17 cellular contexts compared by ENCODE assay signal in genomic region chr12:58395056-58395455, GRCh38.
A peak's percentile ranks its signal among the peaks of the same experiment; 100 is the strongest.
DNase-seq lines count a peak whose midpoint lies in the region; ATAC-seq and TF ChIP-seq lines count a peak whose summit lies in the region.
"Had no signal": no experiment of that assay in that cellular context is flagged by ENCODE, and none has a peak within 500 bp of the region (broad histone marks: within the 10 kb centered on the region; RNA-seq: fewer than 3 reads in every experiment).

No MANE protein-coding gene starts in this region.

- no peak for ATAC-seq in IMR-90 (ENCODE audit: low read depth)

- H3K27ac ChIP-seq in IMR-90 (ENCODE audit: insufficient read depth, low read length) (no peak overlapping the region), PC-9 (no peak overlapping the region), mesenchymal stem cell (ENCODE audit: low read length, poor library complexity, severe bottlenecking) (no peak overlapping the region), brain microvascular endothelial cell (no peak overlapping the region), left ventricle myocardium inferior (replicated peaks) (no peak overlapping the region)
- H3K27ac ChIP-seq: GM23248 had no signal

- H2BK20ac ChIP-seq in IMR-90 (ENCODE audit: low read depth, low read length) = no peak overlapping the region

- H3K36me3 ChIP-seq in IMR-90 (ENCODE audit: control insufficient read depth, insufficient read depth, low read length) (no peaks in the 10 kb centered on the region), PC-9 (ENCODE audit: low read depth) (no peaks in the 10 kb centered on the region), mesenchymal stem cell (ENCODE audit: control insufficient read depth in 1 of 2, insufficient read depth in 2 of 2, low read depth in 1 of 2, low read length in 2 of 2) (no peaks in the 10 kb centered on the region), brain microvascular endothelial cell (replicated peaks) (no peaks in the 10 kb centered on the region), left ventricle myocardium inferior (no peaks in the 10 kb centered on the region)
- H3K36me3 ChIP-seq: BE2C, HAP-1 had no signal

- no peaks in the 10 kb centered on the region for H3K79me2 ChIP-seq in PC-9 (ENCODE audit: low read depth)

- DNase-seq in IMR-90 = no peak
- no peak for DNase-seq in PC-9
- DNase-seq in astrocyte of the hippocampus (ENCODE audit: low read depth, low spot score) = peak; percentile 39
- no peak for DNase-seq in mesenchymal stem cell
- DNase-seq in brain microvascular endothelial cell = no peak
- no peak for DNase-seq in left ventricle myocardium inferior
- DNase-seq in occipital lobe (lab: John Stamatoyannopoulos, UW) = no peak
- DNase-seq: BE2C; C1 segment of cervical spinal cord; CD4-positive, CD25-positive, alpha-beta regulatory T cell; CD8-positive, alpha-beta memory T cell; COR-L47; DMS 273 treated with DMSO at 0.1 percent for 48 hours; DMS79; GDM1 had no signal

- no CpG with 5 or more reads among the region's 3 CpGs for WGBS in IMR-90 (ENCODE audit: extremely low coverage in 2 of 2, insufficient read length in 1 of 2), 2 experiments
- WGBS in mesenchymal stem cell = 90% methylated on average over 3 of the region's 3 CpGs

- H2BK5ac ChIP-seq in IMR-90 (ENCODE audit: low read depth, low read length, poor library complexity, severe bottlenecking) (no peak overlapping the region), mesenchymal stem cell (ENCODE audit: low read depth, low read length, poor library complexity, severe bottlenecking) (no peak overlapping the region)

- in situ Hi-C loops in IMR-90 (cut with MboI; ENCODE audit: low sequenced_read_pairs) = no loop called here
- in situ Hi-C loops in brain microvascular endothelial cell (cut with HindIII; ENCODE audit: low pct_ligation_motif_present, low sequenced_read_pairs) = no loop called here

- H3K4me2 ChIP-seq in IMR-90 (ENCODE audit: low read depth, low read length) (no peak overlapping the region), PC-9 (peak overlapping the region; percentile 8; the same call in 1 of the 2 replicates), mesenchymal stem cell (ENCODE audit: low read length, poor library complexity, severe bottlenecking) (no peak overlapping the region)

- H4K8ac ChIP-seq in IMR-90 (ENCODE audit: low read depth in 2 of 2, low read length in 2 of 2) (no peak overlapping the region), mesenchymal stem cell (ENCODE audit: low read length) (no peak overlapping the region)

- no peak overlapping the region for H2BK15ac ChIP-seq in IMR-90 (ENCODE audit: low read depth, low read length)
- H2BK15ac ChIP-seq in mesenchymal stem cell (ENCODE audit: low read depth, poor library complexity, severe bottlenecking) = no peak overlapping the region

- peaks cover 5% of the 10 kb centered on the region; the same call in 1 of the 2 replicates for H3F3A ChIP-seq in PC-9 (ENCODE audit: insufficient read depth, low read depth)

- TF ChIP-seq CTCF in IMR-90 (conservative IDR thresholded peaks at IDR 0.05; ENCODE audit: low read depth, low read length) (no peak), PC-9 (conservative IDR thresholded peaks at IDR 0.05) (no peak), brain microvascular endothelial cell (IDR thresholded peaks at IDR 0.05; ENCODE audit: low read depth, low read length, missing control alignments) (no peak), left ventricle myocardium inferior (IDR thresholded peaks at IDR 0.05; ENCODE audit: borderline replicate concordance) (no peak)

- BruUV-seq in IMR-90 (replicated peaks; lab: Mats Ljungman, UMichigan) (no TSS peak), PC-9 (replicated peaks; lab: Mats Ljungman, UMichigan) (no TSS peak)

- intact Hi-C loops in IMR-90 (cut with micrococcal nuclease) = no loop called here
- intact Hi-C loops in PC-9 (cut with micrococcal nuclease; ENCODE audit: unreplicated experiment) = no loop called here
- intact Hi-C loops in left ventricle myocardium inferior (cut with micrococcal nuclease) = no loop called here

- no peak overlapping the region for H3K23ac ChIP-seq in IMR-90 (ENCODE audit: low read depth, low read length)
- H3K23ac ChIP-seq in mesenchymal stem cell (ENCODE audit: low read length in 2 of 2) = no peak overlapping the region

- H3K79me1 ChIP-seq in IMR-90 (ENCODE audit: low read depth in 1 of 2, low read length in 2 of 2) (no peaks in the 10 kb centered on the region), mesenchymal stem cell (replicated peaks; ENCODE audit: low read length, poor library complexity, severe bottlenecking) (no peaks in the 10 kb centered on the region)

- CTCF ChIA-PET in IMR-90 (lab: Yijun Ruan, JAX) (interaction anchor here (0.9 to 1.0 kb wide), 2 partner anchors 9 to 15 kb away, joined by 3 to 4 read pairs; no protein-coding TSS in a partner anchor), PC-9 (lab: Charles Lee) (no interaction called here)

- H2BK120ac ChIP-seq in IMR-90 (ENCODE audit: low read depth, low read length) (no peak overlapping the region), mesenchymal stem cell (ENCODE audit: low read depth, low read length) (no peak overlapping the region)

- H3K9me1 ChIP-seq in IMR-90 (ENCODE audit: insufficient read depth, low read length) = peaks cover 6% of the 10 kb centered on the region; the same call in 1 of the 2 replicates

- H3K4me3 ChIP-seq in IMR-90 (ENCODE audit: insufficient read depth, low read depth, low read length) (no peak overlapping the region), PC-9 (no peak overlapping the region), mesenchymal stem cell (ENCODE audit: insufficient read depth in 1 of 2, low read depth in 1 of 2, low read length in 2 of 2) (no peak overlapping the region), brain microvascular endothelial cell (ENCODE audit: low read depth, low read length) (no peak overlapping the region), left ventricle myocardium inferior (no peak overlapping the region)
- H3K4me3 ChIP-seq: GM23248, HAP-1 had no signal

- no peaks in the 10 kb centered on the region for H3K27me3 ChIP-seq in IMR-90 (ENCODE audit: control insufficient read depth, insufficient read depth, low read length)
- no peaks in the 10 kb centered on the region for H3K27me3 ChIP-seq in PC-9 (ENCODE audit: insufficient read depth, low read depth)
- H3K27me3 ChIP-seq in mesenchymal stem cell (ENCODE audit: control insufficient read depth in 1 of 2, insufficient read depth in 1 of 2, low read length in 2 of 2) = no peaks in the 10 kb centered on the region
- H3K27me3 ChIP-seq in brain microvascular endothelial cell (replicated peaks) = no peaks in the 10 kb centered on the region
- no peaks in the 10 kb centered on the region for H3K27me3 ChIP-seq in left ventricle myocardium inferior (ENCODE audit: low read depth)
- H3K27me3 ChIP-seq: BE2C had no signal

- no peak overlapping the region for H3K56ac ChIP-seq in IMR-90 (ENCODE audit: extremely low read depth, insufficient read depth, low read length)

- POLR2A ChIA-PET in IMR-90 (lab: Charles Lee; ENCODE audit: unreplicated experiment) (no interaction called here), PC-9 (lab: Charles Lee; ENCODE audit: unreplicated experiment) (no interaction called here)

- H4K20me1 ChIP-seq in IMR-90 (ENCODE audit: insufficient read depth, low read length) (no peaks in the 10 kb centered on the region), PC-9 (ENCODE audit: insufficient read depth) (no peaks in the 10 kb centered on the region)

- H4K5ac ChIP-seq in IMR-90 (ENCODE audit: low read depth, low read length) = no peak overlapping the region

- no peaks in the 10 kb centered on the region; the same call in 1 of the 2 replicates for H3K4me1 ChIP-seq in IMR-90 (ENCODE audit: control insufficient read depth, insufficient read depth, low read length)
- peaks cover 12% of the 10 kb centered on the region for H3K4me1 ChIP-seq in PC-9 (replicated peaks; ENCODE audit: insufficient read depth)
- peaks cover 4% of the 10 kb centered on the region for H3K4me1 ChIP-seq in mesenchymal stem cell (ENCODE audit: control insufficient read depth, insufficient read depth, low read depth, low read length)
- no peaks in the 10 kb centered on the region for H3K4me1 ChIP-seq in left ventricle myocardium inferior
- H3K4me1 ChIP-seq: BE2C, HAP-1 had no signal

- TF ChIP-seq POLR2A in IMR-90 (IDR thresholded peaks at IDR 0.05; ENCODE audit: low read depth, low read length) = no peak

- H2BK12ac ChIP-seq in mesenchymal stem cell (ENCODE audit: low read length in 2 of 2) = peak overlapping the region in 1 of 2 experiments; percentile 67

- peak overlapping the region; percentile 23 for H2AK9ac ChIP-seq in IMR-90 (replicated peaks; ENCODE audit: low read depth, low read length, poor library complexity)

- H4K91ac ChIP-seq in IMR-90 (ENCODE audit: insufficient read depth, low read depth, low read length) (no peak overlapping the region), mesenchymal stem cell (ENCODE audit: low read length) (no peak overlapping the region)

- H3K4ac ChIP-seq in IMR-90 (ENCODE audit: low read depth, low read length) = no peak overlapping the region
- H3K4ac ChIP-seq in mesenchymal stem cell (ENCODE audit: low read depth in 1 of 2, low read length in 2 of 2) = no peak overlapping the region

- dilution Hi-C loops in IMR-90 (cut with HindIII; ENCODE audit: low sequenced_read_pairs, unreplicated experiment) = no loop called here

- H2AFZ ChIP-seq in IMR-90 (replicated peaks; ENCODE audit: low read length, poor library complexity) = no peak overlapping the region
- no peak overlapping the region for H2AFZ ChIP-seq in PC-9
- H2AFZ ChIP-seq in mesenchymal stem cell (ENCODE audit: low read depth, low read length) = no peak overlapping the region
- H2AFZ ChIP-seq: GM23248 had no signal

- H3K9me3 ChIP-seq in IMR-90 (ENCODE audit: control insufficient read depth, insufficient read depth, low read length) = no peaks in the 10 kb centered on the region
- no peaks in the 10 kb centered on the region for H3K9me3 ChIP-seq in PC-9 (ENCODE audit: insufficient read depth, low read depth)
- no peaks in the 10 kb centered on the region for H3K9me3 ChIP-seq in mesenchymal stem cell (ENCODE audit: control insufficient read depth, low read length)
- H3K9me3 ChIP-seq in left ventricle myocardium inferior (replicated peaks) = peaks cover 6% of the 10 kb centered on the region
- H3K9me3 ChIP-seq: BE2C, HAP-1 had no signal

- H3K9ac ChIP-seq in IMR-90 (ENCODE audit: low read depth, low read length) = no peak overlapping the region
- H3K9ac ChIP-seq in mesenchymal stem cell (ENCODE audit: low read length) = no peak overlapping the region
- H3K9ac ChIP-seq: GM23248 had no signal

- no peak overlapping the region for H3K14ac ChIP-seq in IMR-90 (replicated peaks; ENCODE audit: low read depth, low read length)
- H3K14ac ChIP-seq in mesenchymal stem cell (ENCODE audit: low read length in 2 of 2) = no peak overlapping the region

- H3K9me2 ChIP-seq in PC-9 (ENCODE audit: insufficient read depth) = no peaks in the 10 kb centered on the region

- no peak overlapping the region for H2AK5ac ChIP-seq in IMR-90 (ENCODE audit: low read depth, low read length)
- H2AK5ac ChIP-seq in mesenchymal stem cell (ENCODE audit: low read length, severe bottlenecking) = peak overlapping the region; percentile 14

- H3K18ac ChIP-seq in IMR-90 (ENCODE audit: low read depth, low read length) (no peak overlapping the region), mesenchymal stem cell (ENCODE audit: low read depth in 1 of 2, low read length in 2 of 2) (peak overlapping the region in 1 of 2 experiments; percentile 44)

- no peak for TF ChIP-seq RAD21 in IMR-90 (IDR thresholded peaks at IDR 0.05; ENCODE audit: low read length)

TF ChIP-seq in IMR-90, 13 proteins besides CTCF, POLR2A, EP300 and RAD21 (continues in another document):
- TF ChIP-seq RFX5 (IDR thresholded peaks at IDR 0.05; ENCODE audit: low read depth, low read length) = no peak
